ENCODE assay signal across 26 cellular contexts in genomic region chr13:113021391-113021790, GRCh38. TPM values are rescaled to one million over a fixed set of nuclear protein-coding genes. Genes with fewer than 3 reads are reported as not detected.
DNase-seq lines count a peak whose midpoint lies in the region; ATAC-seq, FAIRE-seq and TF ChIP-seq lines count a peak whose summit lies in the region.
"Had no signal": no experiment of that assay in that cellular context is flagged by ENCODE, and none has a peak within 500 bp of the region (broad histone marks: within the 10 kb centered on the region; RNA-seq: fewer than 3 reads in every experiment).

No MANE protein-coding gene starts in this region.

- no peaks in the 10 kb centered on the region for H3K27me3 ChIP-seq in HepG2 (ENCODE audit: control insufficient read depth in 1 of 2, insufficient read depth in 2 of 2, low read length in 2 of 2)
- H3K27me3 ChIP-seq in right lobe of liver = no peaks in the 10 kb centered on the region
- H3K27me3 ChIP-seq in H1 (replicated peaks in 1 of 4; ENCODE audit: control insufficient read depth in 3 of 4, extremely low read depth in 1 of 4, insufficient read depth in 3 of 4, low read length in 3 of 4) = no peaks in the 10 kb centered on the region
- H3K27me3 ChIP-seq in neuronal stem cell (ENCODE audit: control insufficient read depth in 3 of 3, insufficient read depth in 3 of 3, low read depth in 1 of 3, low read length in 3 of 3) = no peaks in the 10 kb centered on the region
- H3K27me3 ChIP-seq: BE2C had no signal

- FAIRE-seq in HepG2 (lab: Jason Lieb, UNC) = no peak
- no peak for FAIRE-seq in H1 (lab: Jason Lieb, UNC)
- FAIRE-seq: A549, D721Med, GM12878, GM19239 had no signal

- intact Hi-C loops in HepG2 (cut with micrococcal nuclease; ENCODE audit: unreplicated experiment) = loop anchor here (5.0 kb wide), 1 partner anchor 39 kb away; no protein-coding TSS in a partner anchor
- intact Hi-C loops in right lobe of liver (cut with DNase I) = no loop called here

- H2BK12ac ChIP-seq in H1 (ENCODE audit: low read depth, low read length) (peak overlapping the region; percentile 98; the same call in 1 of the 2 replicates), neuronal stem cell (ENCODE audit: low read length) (peak overlapping the region; percentile 100)

- H3K4ac ChIP-seq in H1 (replicated peaks; ENCODE audit: insufficient read length, low read depth, low read length) (peak overlapping the region; percentile 32), neuronal stem cell (ENCODE audit: low read length) (peak overlapping the region; percentile 100)

- no peak for TF ChIP-seq RAD21 in HepG2 (CRISPR knock-in tag; IDR thresholded peaks at IDR 0.05)
- no peak for TF ChIP-seq RAD21 in H1 (IDR thresholded peaks at IDR 0.05 in 1 of 2, conservative IDR thresholded peaks at IDR 0.05 in 1 of 2; ENCODE audit: low read depth in 2 of 2, low read length in 2 of 2)

- H3K9me3 ChIP-seq in HepG2 (ENCODE audit: low read length) (no peaks in the 10 kb centered on the region), right lobe of liver (no peaks in the 10 kb centered on the region), H1 (ENCODE audit: insufficient read depth in 2 of 2, low read depth in 1 of 2, low read length in 1 of 2) (no peaks in the 10 kb centered on the region), neuronal stem cell (replicated peaks in 1 of 2; ENCODE audit: control insufficient read depth in 2 of 2, insufficient read depth in 1 of 2, low read depth in 1 of 2, low read length in 2 of 2) (peaks cover 6 to 11% of the 10 kb centered on the region in 2 donors)
- H3K9me3 ChIP-seq: A549, BE2C had no signal

- POLR2A ChIA-PET in HepG2 (lab: Yijun Ruan, JAX) = interaction anchor here (1.0 to 4.0 kb wide), 5 partner anchors 20 to 68 kb away, joined by 3 to 18 read pairs (median 5); no protein-coding TSS in a partner anchor
- POLR2A ChIA-PET in H1 (lab: Charles Lee; ENCODE audit: partially characterized antibody) = interaction anchor here (1.5 kb wide), 1 partner anchor 8 kb away, joined by 3 read pairs; no protein-coding TSS in a partner anchor

- H3K79me2 ChIP-seq in HepG2 (ENCODE audit: insufficient read depth, low read length) (no peaks in the 10 kb centered on the region), H1 (ENCODE audit: control insufficient read depth in 1 of 2, insufficient read depth in 2 of 2, low read length in 2 of 2) (0 out of 4 replicates have a peak, but pooled peaks cover 0 to 2% of the 10 kb centered on the region in 2 experiments)

- H4K20me1 ChIP-seq in HepG2 (ENCODE audit: insufficient read depth, low read length) (no peaks in the 10 kb centered on the region), H1 (replicated peaks in 1 of 2; ENCODE audit: control insufficient read depth in 1 of 2, insufficient read depth in 2 of 2, low read length in 2 of 2) (peaks cover 0 to 5% of the 10 kb centered on the region in 2 experiments)

- no peak overlapping the region for H3K56ac ChIP-seq in H1 (replicated peaks; ENCODE audit: insufficient read length, low read depth, low read length)

- H3K4me3 ChIP-seq in HepG2 (replicated peaks in 1 of 3; ENCODE audit: insufficient read depth in 1 of 3, low read depth in 2 of 3, low read length in 3 of 3) (no peak overlapping the region), right lobe of liver (no peak overlapping the region), H1 (ENCODE audit: extremely low read depth in 1 of 4, insufficient read depth in 2 of 4, low read depth in 3 of 4, low read length in 4 of 4) (no peak overlapping the region), neuronal stem cell (ENCODE audit: low read length in 2 of 2) (no peak overlapping the region)
- H3K4me3 ChIP-seq: A549; BLaER1 treated with 17β-estradiol and CSF1 and Interleukin-3, amounts not matched to agents 10 nM and 100 nM; GM12878; GM23248 had no signal

- CTCF ChIA-PET in HepG2 (lab: Yijun Ruan, JAX; ENCODE audit: low intra/inter-chr PET ratio, low total read pairs) (no interaction called here), H1 (lab: Charles Lee; ENCODE audit: partially characterized antibody) (interaction anchor here (0.7 to 5.0 kb wide), 14 partner anchors 7 to 469 kb away, joined by 3 to 49 read pairs (median 3); partner anchors contain the start of genes DCUN1D2 and MCF2L)

- WGBS in HepG2 (ENCODE audit: low lambda C conversion rate) = 93% methylated on average over 6 of the region's 14 CpGs
- WGBS in right lobe of liver (ENCODE audit: insufficient coverage, low coverage, low lambda C conversion rate, missing lambda C conversion rate) = no CpG with 5 or more reads among the region's 14 CpGs
- WGBS in H1 (ENCODE audit: extremely low coverage in 1 of 2, insufficient coverage in 1 of 2, insufficient read length in 1 of 2, insufficient replicate concordance in 2 of 2, low coverage in 1 of 2, low lambda C conversion rate in 2 of 2, missing lambda C conversion rate in 1 of 2), 2 experiments = 94% methylated on average over 11 of the region's 14 CpGs; no CpG with 5 or more reads in 1 of the 2 experiments
- WGBS in neuronal stem cell (ENCODE audit: extremely low coverage in 2 of 2, insufficient read length in 2 of 2, insufficient replicate concordance in 1 of 2), 2 donors = no CpG with 5 or more reads among the region's 14 CpGs

- in situ Hi-C loops in HepG2 (cut with HindIII; ENCODE audit: extremely low pct_ligation_motif_present, low pct_unique_long_range_greater_than_20kb) = no loop called here

- H3K23me2 ChIP-seq in H1 (ENCODE audit: low read depth, low read length) = peaks cover 3% of the 10 kb centered on the region; the same call in 1 of the 2 replicates

- no TSS peak for BruUV-seq in HepG2 (replicated peaks; lab: Mats Ljungman, UMichigan)

- peaks cover 6 to 31% of the 10 kb centered on the region in 2 experiments for H3K36me3 ChIP-seq in HepG2 (replicated peaks in 1 of 2; ENCODE audit: control insufficient read depth in 1 of 2, insufficient read depth in 2 of 2, low read length in 2 of 2)
- H3K36me3 ChIP-seq in right lobe of liver = no peaks in the 10 kb centered on the region
- no peaks in the 10 kb centered on the region for H3K36me3 ChIP-seq in H1 (ENCODE audit: control insufficient read depth in 2 of 4, insufficient read depth in 4 of 4, low read length in 3 of 4)
- H3K36me3 ChIP-seq in neuronal stem cell (replicated peaks in 1 of 2; ENCODE audit: control insufficient read depth in 2 of 2, insufficient read depth in 2 of 2, low read length in 2 of 2) = peaks cover 12 to 51% of the 10 kb centered on the region in 2 donors
- H3K36me3 ChIP-seq: BE2C; BLaER1 treated with 17β-estradiol and CSF1 and Interleukin-3, amounts not matched to agents 10 nM and 100 nM had no signal

- H3K79me1 ChIP-seq in H1 (ENCODE audit: low read depth, low read length) (no peaks in the 10 kb centered on the region), neuronal stem cell (ENCODE audit: low read depth, low read length) (peaks cover 7% of the 10 kb centered on the region)

- H2BK5ac ChIP-seq in H1 (ENCODE audit: low read depth, low read length) (peak overlapping the region; percentile 94; the same call in 1 of the 2 replicates), neuronal stem cell (ENCODE audit: low read length) (peak overlapping the region; percentile 100)

- no peak overlapping the region for H4K5ac ChIP-seq in H1 (ENCODE audit: insufficient read length, low read depth, low read length)

- TF ChIP-seq EP300 in HepG2 (IDR thresholded peaks at IDR 0.05; ENCODE audit: low read depth in 2 of 2, low read length in 2 of 2) = no peak
- TF ChIP-seq EP300 in HepG2 (CRISPR knock-in tag; IDR thresholded peaks at IDR 0.05; ENCODE audit: borderline replicate concordance) = no peak
- no peak for TF ChIP-seq EP300 in H1 (IDR thresholded peaks at IDR 0.05; ENCODE audit: borderline replicate concordance in 1 of 2, low read depth in 2 of 2, low read length in 2 of 2)

- TF ChIP-seq POLR2A in HepG2 (IDR thresholded peaks at IDR 0.05; ENCODE audit: insufficient read depth in 1 of 2, low read depth in 2 of 2, low read length in 2 of 2) = no peak
- TF ChIP-seq POLR2A in right lobe of liver (IDR thresholded peaks at IDR 0.05) = no peak
- TF ChIP-seq POLR2A in H1 (IDR thresholded peaks at IDR 0.05; ENCODE audit: control extremely low read depth in 1 of 2, low read depth in 2 of 2, low read length in 2 of 2) = no peak

- H4K8ac ChIP-seq in H1 (ENCODE audit: extremely low read depth, insufficient read depth, low read length) (peak overlapping the region; percentile 11; the same call in 1 of the 2 replicates), neuronal stem cell (ENCODE audit: low read depth, low read length) (no peak overlapping the region)

- no peak overlapping the region for H3K18ac ChIP-seq in H1 (ENCODE audit: extremely low read depth, low read length)
- H3K18ac ChIP-seq in neuronal stem cell (ENCODE audit: low read length) = peak overlapping the region; percentile 100

- no peak for TF ChIP-seq CTCF in HepG2 (CRISPR knock-in tag; IDR thresholded peaks at IDR 0.05)
- TF ChIP-seq CTCF in right lobe of liver (IDR thresholded peaks at IDR 0.05) = no peak
- TF ChIP-seq CTCF in H1 (IDR thresholded peaks at IDR 0.05; ENCODE audit: control extremely low read depth in 1 of 3, insufficient read depth in 1 of 3, low read depth in 1 of 3, low read length in 3 of 3) = no peak

- H3K23ac ChIP-seq in H1 (ENCODE audit: insufficient read length) (no peak overlapping the region), neuronal stem cell (ENCODE audit: low read depth, low read length, poor library complexity) (peak overlapping the region; percentile 36)

- H3K27ac ChIP-seq in HepG2 (ENCODE audit: extremely low read length, insufficient read depth, low read length) = peak overlapping the region; percentile 85
- no peak overlapping the region for H3K27ac ChIP-seq in right lobe of liver
- H3K27ac ChIP-seq in H1 (ENCODE audit: low read depth, low read length) = no peak overlapping the region
- peak overlapping the region; percentile 96 for H3K27ac ChIP-seq in neuronal stem cell (replicated peaks; ENCODE audit: low read length)
- H3K27ac ChIP-seq: A549; BLaER1 treated with 17β-estradiol and CSF1 and Interleukin-3, amounts not matched to agents 10 nM and 100 nM; GM23248 had no signal

- H2AK5ac ChIP-seq in H1 (ENCODE audit: low read depth, low read length) = no peak overlapping the region; the same call in 1 of the 2 replicates
- H2AK5ac ChIP-seq in neuronal stem cell (ENCODE audit: low read depth, low read length) = peak overlapping the region; percentile 100

- ATAC-seq in HepG2 (no peak), right lobe of liver (no peak), HG03460 (IDR thresholded peaks at IDR 0.05; ENCODE audit: unreplicated experiment) (no peak)
- ATAC-seq: A549, GM12878 had no signal

- H2BK20ac ChIP-seq in H1 (ENCODE audit: low read length) = no peak overlapping the region

- DNase-seq in HepG2 (ENCODE audit: low spot score) (no peak), right lobe of liver (no peak), H1 (ENCODE audit: low read depth in 1 of 2, low spot score in 2 of 2) (no peak), neuronal stem cell (ENCODE audit: low spot score) (no peak), H4 (ENCODE audit: low spot score) (no peak), UCSD-AML1 (lab: John Stamatoyannopoulos, UW; ENCODE audit: unreplicated experiment) (no peak)
- DNase-seq: 8988T; ACHN; AML-193; BE2C; CD4-positive, alpha-beta T cell; CD8-positive, alpha-beta memory T cell; DMS 273 treated with DMSO at 0.1 percent for 48 hours; DMS79; EL; GDM1; GM23248; H7; HCEC 1CT had no signal

- H3K14ac ChIP-seq in H1 (ENCODE audit: insufficient read length) (no peak overlapping the region), neuronal stem cell (ENCODE audit: low read length) (peak overlapping the region; percentile 92)

- H3K4me1 ChIP-seq in HepG2 (ENCODE audit: insufficient read depth, low read length) (peaks cover 46% of the 10 kb centered on the region), right lobe of liver (peaks cover 0 to 22% (median 8%) of the 10 kb centered on the region in 4 donors), H1 (replicated peaks in 1 of 4; ENCODE audit: control insufficient read depth in 3 of 4, insufficient read depth in 4 of 4, low read length in 3 of 4) (peaks cover 0 to 21% (median 13%) of the 10 kb centered on the region in 4 experiments; a peak in 6 of 7 replicates), neuronal stem cell (ENCODE audit: control insufficient read depth in 2 of 2, insufficient read depth in 1 of 2, low read depth in 1 of 2, low read length in 2 of 2) (peaks cover 25 to 30% of the 10 kb centered on the region in 2 donors)
- H3K4me1 ChIP-seq: A549, BE2C had no signal

- H2BK120ac ChIP-seq in H1 (replicated peaks; ENCODE audit: low read depth, low read length) (no peak overlapping the region), neuronal stem cell (ENCODE audit: low read depth, low read length) (peak overlapping the region; percentile 99)

- peak overlapping the region; percentile 55; the same call in 1 of the 2 replicates for H3K4me2 ChIP-seq in HepG2 (ENCODE audit: low read depth, low read length)
- H3K4me2 ChIP-seq in H1 (ENCODE audit: insufficient read depth in 1 of 2, low read depth in 2 of 2, low read length in 2 of 2) = no peak overlapping the region
- H3K4me2 ChIP-seq in neuronal stem cell (ENCODE audit: insufficient read depth, low read length, poor library complexity, severe bottlenecking) = no peak overlapping the region
- H3K4me2 ChIP-seq: A549 had no signal

- H2BK15ac ChIP-seq in H1 (ENCODE audit: low read length) = no peak overlapping the region
- H2BK15ac ChIP-seq in neuronal stem cell (ENCODE audit: low read length) = peak overlapping the region; percentile 90

- H3K9ac ChIP-seq in HepG2 (ENCODE audit: insufficient read depth, low read depth, low read length) (peak overlapping the region; percentile 72; the same call in 1 of the 2 replicates), H1 (replicated peaks in 1 of 4; ENCODE audit: extremely low read depth in 1 of 4, low read depth in 3 of 4, low read length in 3 of 4) (no peak overlapping the region), neuronal stem cell (ENCODE audit: low read depth, low read length, poor library complexity) (no peak overlapping the region)
- H3K9ac ChIP-seq: BLaER1 treated with 17β-estradiol and CSF1 and Interleukin-3, amounts not matched to agents 10 nM and 100 nM; GM23248 had no signal

- H4K91ac ChIP-seq in H1 (replicated peaks; ENCODE audit: insufficient read length, low read length) (peak overlapping the region; percentile 99), neuronal stem cell (ENCODE audit: low read depth, low read length, poor library complexity) (peak overlapping the region; percentile 99)

- H2AFZ ChIP-seq in HepG2 (ENCODE audit: low read length) (no peak overlapping the region), H1 (ENCODE audit: low read length) (no peak overlapping the region), neuronal stem cell (ENCODE audit: low read length) (no peak overlapping the region)
- H2AFZ ChIP-seq: GM23248 had no signal

RNA-seq across cellular contexts. Expression of gene MCF2L, which starts 52.4 kb away (rescaled TPM):
- total RNA-seq in HepG2 (2016; rRNA removed; fragmentation: Illumina TruSeq; extraction: Trizol) = 13.7 and 19.4 TPM in 2 replicates
- 2.3 and 3.4 TPM in 2 replicates for total RNA-seq in HepG2 (2016; cell fraction: cytosol; rRNA removed; fragmentation: Illumina TruSeq; extraction: Trizol; ENCODE audit: low read depth)
- 10.9 and 20.3 TPM in 2 replicates for total RNA-seq in HepG2 (2016; cell fraction: insoluble cytoplasmic fraction; rRNA removed; fragmentation: Illumina TruSeq; extraction: Trizol)
- 5.5 and 5.6 TPM in 2 replicates for total RNA-seq in HepG2 (2016; cell fraction: membrane; rRNA removed; fragmentation: Illumina TruSeq; extraction: Trizol)
- 24.6 and 25.3 TPM in 2 replicates for total RNA-seq in HepG2 (2016; cell fraction: nucleus; rRNA removed; fragmentation: Illumina TruSeq; extraction: Trizol)
- 28.4 and 33.6 TPM in 2 replicates for polyA plus RNA-seq in HepG2 (2011; rRNA removed)
- 13.6 and 15.2 TPM in 2 replicates for polyA plus RNA-seq in HepG2 (2011; cell fraction: cytosol; rRNA removed)
- 196 and 262 TPM in 2 replicates for polyA plus RNA-seq in HepG2 (2011; cell fraction: nucleus; rRNA removed)
- polyA plus RNA-seq in HepG2 (2012) = 26.3 and 28.9 TPM in 2 replicates
- polyA plus RNA-seq in HepG2 (2016; cell fraction: cytosol; fragmentation: Illumina TruSeq; extraction: Trizol; ENCODE audit: low read depth) = 1.1 and 1.3 TPM in 2 replicates
- 10.3 and 10.5 TPM in 2 replicates for polyA plus RNA-seq in HepG2 (2016; cell fraction: insoluble cytoplasmic fraction; fragmentation: Illumina TruSeq; extraction: Trizol; ENCODE audit: low read depth)
- 1.6 and 2.4 TPM in 2 replicates for polyA plus RNA-seq in HepG2 (2016; cell fraction: membrane; fragmentation: Illumina TruSeq; extraction: Trizol; ENCODE audit: low read depth)
- polyA plus RNA-seq in HepG2 (2016; cell fraction: nucleus; fragmentation: Illumina TruSeq; extraction: Trizol; ENCODE audit: insufficient read depth, low read depth) = 57.7 and 66.1 TPM in 2 replicates
- 39.0 and 75.0 TPM in 2 replicates for polyA minus RNA-seq in HepG2 (2011; rRNA and poly(A)+ RNA removed; ENCODE audit: low replicate concordance)
- 16.7 and 21.1 TPM in 2 replicates for polyA minus RNA-seq in HepG2 (2011; cell fraction: cytosol; rRNA and poly(A)+ RNA removed)
- 89.5 and 90.6 TPM in 2 replicates for polyA minus RNA-seq in HepG2 (2011; cell fraction: nucleus; rRNA and poly(A)+ RNA removed)
- total RNA-seq in right lobe of liver = 10 to 100 TPM in 5 of 6 experiments, 1 to 10 TPM in 1; 9.6 to 18.4 (median 11.7) TPM
- 22.9 and 24.4 TPM in 2 replicates for total RNA-seq in H1 (2021; fragmentation: NEBNext Ultra II Directional; extraction: Animal tissue kit (Norgen Biotek cat#: 25700))
- polyA plus RNA-seq in H1 (2011; rRNA removed) = 10.1 and 15.9 TPM in 2 replicates
- 13.8 TPM for polyA plus RNA-seq in H1 (2011; cell fraction: cytosol; rRNA removed)
- polyA plus RNA-seq in H1 (2011; cell fraction: nucleus; rRNA removed) = 82.6 TPM
- 16.2 to 22.1 TPM (median 19.9 TPM) in 4 replicates for polyA plus RNA-seq in H1 (2012, experiment 1 of 2)
- polyA plus RNA-seq in H1 (2012, experiment 2 of 2) = 10.5 TPM
- 10.9 TPM for polyA plus RNA-seq in H1 (2013, experiment 1 of 2)
- polyA plus RNA-seq in H1 (2013, experiment 2 of 2) = 11.8 TPM
- polyA minus RNA-seq in H1 (2011; rRNA and poly(A)+ RNA removed) = 16.6 and 19.1 TPM in 2 replicates
- polyA minus RNA-seq in H1 (2011; cell fraction: cytosol; rRNA and poly(A)+ RNA removed) = 18.4 TPM
- 40.8 TPM for polyA minus RNA-seq in H1 (2011; cell fraction: nucleus; rRNA and poly(A)+ RNA removed)
- 20.8 TPM for polyA plus RNA-seq in neuronal stem cell (2013, experiment 1 of 2)
- 20.3 TPM for polyA plus RNA-seq in neuronal stem cell (2013, experiment 2 of 2)
- 4.5 and 13.1 TPM in 2 replicates for total RNA-seq in H4 (2014; rRNA removed; shearing (Covaris generic))
- total RNA-seq: GM23248 had no signal
- polyA plus RNA-seq: CD14-positive monocyte, GM23248 had no signal

Comparison
In these comparisons a context has a peak if more than half of its experiments do, and no peak if none do; other contexts are left out.
1. H3K27ac ChIP-seq: peak in HepG2 (single experiment) and neuronal stem cell (single experiment); none in right lobe of liver (0 of 3) and H1 (single experiment).